ENCODE assay signal across 13 cellular contexts in the genomic region with DNA sequence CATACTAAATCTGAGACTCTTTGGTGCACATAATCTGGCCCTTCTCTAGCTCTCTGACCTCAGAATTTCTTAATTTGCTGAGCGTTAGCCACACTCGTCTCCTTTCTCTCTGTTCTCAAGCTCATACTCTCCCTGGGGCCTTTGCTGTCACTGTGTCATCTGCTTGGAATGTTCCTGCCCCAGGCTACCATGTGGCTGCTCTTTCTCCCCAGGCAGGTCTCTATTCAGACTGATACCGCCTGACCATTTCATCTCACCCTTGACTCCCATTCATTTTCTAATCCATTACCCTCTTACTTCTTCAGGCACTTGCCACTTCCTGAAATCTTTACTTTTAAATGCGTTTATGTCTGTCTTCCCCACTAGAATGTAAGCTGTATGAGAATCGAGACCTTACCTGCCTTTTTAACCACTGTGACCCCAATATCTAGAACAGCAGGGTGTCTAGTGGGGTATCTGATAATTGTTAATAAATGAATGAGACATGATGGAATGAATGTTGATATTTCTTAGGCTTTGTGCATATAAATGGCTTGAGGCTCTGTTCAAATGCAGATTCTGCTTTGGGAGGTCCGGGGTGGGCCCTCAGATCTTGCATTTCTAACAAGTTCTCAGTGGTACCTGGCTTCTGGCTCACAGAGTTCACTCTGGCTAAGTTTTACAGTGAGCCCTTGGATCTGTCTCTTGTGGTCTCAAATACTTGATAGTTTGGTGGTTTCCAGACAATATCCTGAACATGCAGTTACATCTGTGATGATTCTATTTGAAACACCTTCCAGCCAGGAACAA.
DNase-seq lines count a peak whose midpoint lies in the region; ATAC-seq, FAIRE-seq and TF ChIP-seq lines count a peak whose summit lies in the region.
"Had no signal": no experiment of that assay in that cellular context is flagged by ENCODE, and none has a peak within 500 bp of the region (broad histone marks: within the 10 kb centered on the region; RNA-seq: fewer than 3 reads in every experiment).

No MANE protein-coding gene starts in this region.

- no peaks in the 10 kb centered on the region for H4K20me1 ChIP-seq in GM23338 (replicated peaks; ENCODE audit: insufficient read depth)

- no peak overlapping the region for H3K27ac Mint-ChIP-seq in GM23338

- H3K27ac ChIP-seq in A673 (ENCODE audit: low read depth, low read length, poor library complexity, severe bottlenecking) (no peak overlapping the region), GM23338 (ENCODE audit: low read depth) (0 out of 2 replicates have a peak overlapping the region, but pooled peaks have one; percentile 9), substantia nigra (ENCODE audit: low read depth, low read length, poor library complexity, severe bottlenecking) (no peak overlapping the region)
- H3K27ac ChIP-seq: body of pancreas had no signal

- FAIRE-seq in RCC 7860 (lab: Jason Lieb, UNC), result no peak

- H3K36me3 ChIP-seq in A673 (ENCODE audit: insufficient read depth, low read length, poor library complexity, severe bottlenecking), result no peaks in the 10 kb centered on the region
- no peaks in the 10 kb centered on the region for H3K36me3 ChIP-seq in GM23338 (ENCODE audit: insufficient read depth)
- H3K36me3 ChIP-seq: spleen had no signal

- no peaks in the 10 kb centered on the region for H3F3A ChIP-seq in GM23338 (replicated peaks; ENCODE audit: low read depth)

- CTCF ChIA-PET in A673 (lab: Charles Lee), result no interaction called here

- peaks cover 12% of the 10 kb centered on the region for H3K9me3 Mint-ChIP-seq in GM23338

- no peak overlapping the region for H2AFZ ChIP-seq in GM23338

- H3K79me2 ChIP-seq in GM23338 (replicated peaks; ENCODE audit: insufficient read depth), result no peaks in the 10 kb centered on the region

- DNase-seq in A673 (ENCODE audit: low spot score) (peak; percentile 11), GM23338 (ENCODE audit: low spot score) (peak; percentile 80), RCC 7860 (ENCODE audit: low spot score) (peak; percentile 9), iPS DF 4.7 (ENCODE audit: extremely low read depth, low spot score) (peak; percentile 74), NCI-H1417 (lab: John Stamatoyannopoulos, UW) (no peak), HCEC 1CT (no peak), substantia nigra (lab: John Stamatoyannopoulos, UW) (no peak)
- DNase-seq: activated gamma-delta T cell, body of pancreas, NCI-H1417 treated with DMSO at 0.1 percent for 48 hours, NCI-H446 treated with DMSO at 0.1 percent for 48 hours, spleen had no signal

- H3K4me1 Mint-ChIP-seq in GM23338, result peaks cover 11% of the 10 kb centered on the region

- peaks cover 17% of the 10 kb centered on the region for H3K9me2 ChIP-seq in GM23338 (ENCODE audit: insufficient read depth)

- POLR2A ChIA-PET in A673 (lab: Charles Lee; ENCODE audit: low non-redundant PET), result no interaction called here

- no peak overlapping the region for H3K4me3 Mint-ChIP-seq in GM23338

- H3K4me1 ChIP-seq in A673 (ENCODE audit: insufficient read depth, low read length, poor library complexity, severe bottlenecking), result no peaks in the 10 kb centered on the region
- H3K4me1 ChIP-seq in GM23338 (ENCODE audit: insufficient read depth), result peaks cover 30% of the 10 kb centered on the region
- H3K4me1 ChIP-seq: body of pancreas had no signal

- H3K27me3 Mint-ChIP-seq in GM23338 (ENCODE audit: insufficient read depth, low read depth, poor library complexity), result peaks cover 2% of the 10 kb centered on the region

- H3K9me3 ChIP-seq in A673 (ENCODE audit: low read depth, low read length, poor library complexity, severe bottlenecking), result no peaks in the 10 kb centered on the region

- peak overlapping the region; percentile 37 for H3K4me2 ChIP-seq in GM23338

- H3K36me3 Mint-ChIP-seq in GM23338 (ENCODE audit: low read depth), result no peaks in the 10 kb centered on the region; the same call in 2 of the 3 replicates

- H3K27me3 ChIP-seq in A673 (replicated peaks; ENCODE audit: insufficient read depth, low read depth, low read length, poor library complexity), result no peaks in the 10 kb centered on the region
- H3K27me3 ChIP-seq in GM23338 (ENCODE audit: insufficient read depth), result no peaks in the 10 kb centered on the region
- H3K27me3 ChIP-seq: body of pancreas had no signal

- H3K4me3 ChIP-seq in A673 (ENCODE audit: low read depth, low read length, poor library complexity, severe bottlenecking) (no peak overlapping the region), GM23338 (peak overlapping the region; percentile 4; the same call in 1 of the 2 replicates)
- H3K4me3 ChIP-seq: body of pancreas had no signal

- no TSS peak for BruUV-seq in A673 (replicated peaks; lab: Mats Ljungman, UMichigan)

- TF ChIP-seq CTCF in A673 (conservative IDR thresholded peaks at IDR 0.05; ENCODE audit: low read depth, low read length) (no peak), GM23338 (conservative IDR thresholded peaks at IDR 0.05; ENCODE audit: low read depth in 2 of 2) (no peak)

- peak; percentile 97 for ATAC-seq in GM23338
- no peak for ATAC-seq in HG03378 (IDR thresholded peaks at IDR 0.05; ENCODE audit: unreplicated experiment)
- ATAC-seq: body of pancreas had no signal

- intact Hi-C loops in A673 (cut with micrococcal nuclease; ENCODE audit: unreplicated experiment), result no loop called here

TF ChIP-seq in GM23338, 12 proteins besides CTCF, POLR2A, EP300 and RAD21 (continues in another document):
- TF ChIP-seq, protein P1, sequence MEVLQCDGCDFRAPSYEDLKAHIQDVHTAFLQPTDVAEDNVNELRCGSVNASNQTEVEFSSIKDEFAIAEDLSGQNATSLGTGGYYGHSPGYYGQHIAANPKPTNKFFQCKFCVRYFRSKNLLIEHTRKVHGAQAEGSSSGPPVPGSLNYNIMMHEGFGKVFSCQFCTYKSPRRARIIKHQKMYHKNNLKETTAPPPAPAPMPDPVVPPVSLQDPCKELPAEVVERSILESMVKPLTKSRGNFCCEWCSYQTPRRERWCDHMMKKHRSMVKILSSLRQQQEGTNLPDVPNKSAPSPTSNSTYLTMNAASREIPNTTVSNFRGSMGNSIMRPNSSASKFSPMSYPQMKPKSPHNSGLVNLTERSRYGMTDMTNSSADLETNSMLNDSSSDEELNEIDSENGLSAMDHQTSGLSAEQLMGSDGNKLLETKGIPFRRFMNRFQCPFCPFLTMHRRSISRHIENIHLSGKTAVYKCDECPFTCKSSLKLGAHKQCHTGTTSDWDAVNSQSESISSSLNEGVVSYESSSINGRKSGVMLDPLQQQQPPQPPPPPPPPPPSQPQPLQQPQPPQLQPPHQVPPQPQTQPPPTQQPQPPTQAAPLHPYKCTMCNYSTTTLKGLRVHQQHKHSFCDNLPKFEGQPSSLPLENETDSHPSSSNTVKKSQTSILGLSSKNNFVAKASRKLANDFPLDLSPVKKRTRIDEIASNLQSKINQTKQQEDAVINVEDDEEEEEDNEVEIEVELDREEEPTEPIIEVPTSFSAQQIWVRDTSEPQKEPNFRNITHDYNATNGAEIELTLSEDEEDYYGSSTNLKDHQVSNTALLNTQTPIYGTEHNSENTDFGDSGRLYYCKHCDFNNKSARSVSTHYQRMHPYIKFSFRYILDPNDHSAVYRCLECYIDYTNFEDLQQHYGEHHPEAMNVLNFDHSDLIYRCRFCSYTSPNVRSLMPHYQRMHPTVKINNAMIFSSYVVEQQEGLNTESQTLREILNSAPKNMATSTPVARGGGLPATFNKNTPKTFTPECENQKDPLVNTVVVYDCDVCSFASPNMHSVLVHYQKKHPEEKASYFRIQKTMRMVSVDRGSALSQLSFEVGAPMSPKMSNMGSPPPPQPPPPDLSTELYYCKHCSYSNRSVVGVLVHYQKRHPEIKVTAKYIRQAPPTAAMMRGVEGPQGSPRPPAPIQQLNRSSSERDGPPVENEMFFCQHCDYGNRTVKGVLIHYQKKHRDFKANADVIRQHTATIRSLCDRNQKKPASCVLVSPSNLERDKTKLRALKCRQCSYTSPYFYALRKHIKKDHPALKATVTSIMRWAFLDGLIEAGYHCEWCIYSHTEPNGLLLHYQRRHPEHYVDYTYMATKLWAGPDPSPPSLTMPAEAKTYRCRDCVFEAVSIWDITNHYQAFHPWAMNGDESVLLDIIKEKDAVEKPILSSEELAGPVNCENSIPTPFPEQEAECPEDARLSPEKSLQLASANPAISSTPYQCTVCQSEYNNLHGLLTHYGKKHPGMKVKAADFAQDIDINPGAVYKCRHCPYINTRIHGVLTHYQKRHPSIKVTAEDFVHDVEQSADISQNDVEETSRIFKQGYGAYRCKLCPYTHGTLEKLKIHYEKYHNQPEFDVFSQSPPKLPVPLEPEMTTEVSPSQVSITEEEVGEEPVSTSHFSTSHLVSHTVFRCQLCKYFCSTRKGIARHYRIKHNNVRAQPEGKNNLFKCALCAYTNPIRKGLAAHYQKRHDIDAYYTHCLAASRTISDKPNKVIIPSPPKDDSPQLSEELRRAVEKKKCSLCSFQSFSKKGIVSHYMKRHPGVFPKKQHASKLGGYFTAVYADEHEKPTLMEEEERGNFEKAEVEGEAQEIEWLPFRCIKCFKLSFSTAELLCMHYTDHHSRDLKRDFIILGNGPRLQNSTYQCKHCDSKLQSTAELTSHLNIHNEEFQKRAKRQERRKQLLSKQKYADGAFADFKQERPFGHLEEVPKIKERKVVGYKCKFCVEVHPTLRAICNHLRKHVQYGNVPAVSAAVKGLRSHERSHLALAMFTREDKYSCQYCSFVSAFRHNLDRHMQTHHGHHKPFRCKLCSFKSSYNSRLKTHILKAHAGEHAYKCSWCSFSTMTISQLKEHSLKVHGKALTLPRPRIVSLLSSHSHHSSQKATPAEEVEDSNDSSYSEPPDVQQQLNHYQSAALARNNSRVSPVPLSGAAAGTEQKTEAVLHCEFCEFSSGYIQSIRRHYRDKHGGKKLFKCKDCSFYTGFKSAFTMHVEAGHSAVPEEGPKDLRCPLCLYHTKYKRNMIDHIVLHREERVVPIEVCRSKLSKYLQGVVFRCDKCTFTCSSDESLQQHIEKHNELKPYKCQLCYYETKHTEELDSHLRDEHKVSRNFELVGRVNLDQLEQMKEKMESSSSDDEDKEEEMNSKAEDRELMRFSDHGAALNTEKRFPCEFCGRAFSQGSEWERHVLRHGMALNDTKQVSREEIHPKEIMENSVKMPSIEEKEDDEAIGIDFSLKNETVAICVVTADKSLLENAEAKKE (CRISPR knock-in tag; IDR thresholded peaks at IDR 0.05), result peak; percentile 67
- no peak for TF ChIP-seq EZH2 (IDR thresholded peaks at IDR 0.05; ENCODE audit: low read depth, unreplicated experiment)
- TF ChIP-seq ZNF331 (CRISPR knock-in tag; IDR thresholded peaks at IDR 0.05; ENCODE audit: low read depth), result no peak
- peak; percentile 39; the same call in 1 of the 2 replicates for TF ChIP-seq NANOG (IDR thresholded peaks at IDR 0.05; ENCODE audit: borderline replicate concordance)
- TF ChIP-seq STAT1 (IDR thresholded peaks at IDR 0.05; ENCODE audit: unreplicated experiment), result no peak

Comparison
In these comparisons a context has a peak if more than half of its experiments do, and no peak if none do; other contexts are left out.
1. DNase-seq: peak in A673 (single experiment), GM23338 (single experiment), RCC 7860 (single experiment) and iPS DF 4.7 (single experiment); none in NCI-H1417 (0 of 3), HCEC 1CT (single experiment) and substantia nigra (0 of 49).